ENCODE assay signal across 8 cellular contexts in genomic region chr1:215710340-215710971, GRCh38.
DNase-seq lines count a peak whose midpoint lies in the region; FAIRE-seq and TF ChIP-seq lines count a peak whose summit lies in the region.

No MANE protein-coding gene starts in this region.

- no peaks in the 10 kb centered on the region for H3K36me3 ChIP-seq in left ventricle myocardium inferior
- H3K36me3 ChIP-seq in fibroblast of lung (ENCODE audit: control insufficient read depth, insufficient read depth, low read length): no peaks in the 10 kb centered on the region
- H3K36me3 ChIP-seq in transverse colon: no peaks in the 10 kb centered on the region

- TF ChIP-seq POLR2A in transverse colon (IDR thresholded peaks at IDR 0.05): no peak

- no peak for TF ChIP-seq EP300 in transverse colon (IDR thresholded peaks at IDR 0.05; ENCODE audit: low read depth)

- no peaks in the 10 kb centered on the region for H3K9me3 ChIP-seq in left ventricle myocardium inferior (replicated peaks)
- no peaks in the 10 kb centered on the region for H3K9me3 ChIP-seq in fibroblast of lung (ENCODE audit: control insufficient read depth, insufficient read depth, low read depth, low read length)
- no peaks in the 10 kb centered on the region for H3K9me3 ChIP-seq in transverse colon

- peaks cover 8% of the 10 kb centered on the region for H3K27me3 ChIP-seq in left ventricle myocardium inferior (ENCODE audit: low read depth)
- H3K27me3 ChIP-seq in fibroblast of lung (ENCODE audit: control insufficient read depth, insufficient read depth, low read length): no peaks in the 10 kb centered on the region
- H3K27me3 ChIP-seq in transverse colon: no peaks in the 10 kb centered on the region

- no peak for FAIRE-seq in RCC 7860 (lab: Jason Lieb, UNC)

- H3K4me3 ChIP-seq in left ventricle myocardium inferior (no peak overlapping the region), LNCaP clone FGC (ENCODE audit: low read depth, low read length) (no peak overlapping the region), fibroblast of lung (replicated peaks in 1 of 4; ENCODE audit: control extremely low read depth in 1 of 4, insufficient read depth in 1 of 4, low read depth in 3 of 4, low read length in 4 of 4) (no peak overlapping the region), transverse colon (no peak overlapping the region)

- DNase-seq in left ventricle myocardium inferior: no peak
- DNase-seq in cardiac septum (ENCODE audit: low spot score): no peak
- DNase-seq in HCEC 1CT: peak; percentile 74
- no peak for DNase-seq in LNCaP clone FGC (ENCODE audit: low read depth)
- peak; percentile 34 for DNase-seq in RCC 7860 (ENCODE audit: low spot score)
- DNase-seq in fibroblast of lung (ENCODE audit: low read depth in 2 of 2): peak; percentile 41 to 76
- DNase-seq in transverse colon: no peak
- no peak for DNase-seq in effector CD8-positive, alpha-beta T cell (lab: John Stamatoyannopoulos, UW)

- H3K79me2 ChIP-seq in fibroblast of lung (ENCODE audit: control insufficient read depth, insufficient read depth, low read length): no peaks in the 10 kb centered on the region

- in situ Hi-C loops in transverse colon (cut with MboI; ENCODE audit: low pct_ligation_motif_present in 1 of 4, low pct_unique_long_range_greater_than_20kb in 1 of 4, low sequenced_read_pairs in 3 of 4): no loop called here

- no peak overlapping the region for H2AFZ ChIP-seq in fibroblast of lung (ENCODE audit: low read length)

- no peaks in the 10 kb centered on the region for H3K4me1 ChIP-seq in left ventricle myocardium inferior
- no peaks in the 10 kb centered on the region for H3K4me1 ChIP-seq in fibroblast of lung (ENCODE audit: control insufficient read depth, extremely low read depth, insufficient read depth, low read length)
- no peaks in the 10 kb centered on the region for H3K4me1 ChIP-seq in transverse colon

- no peak overlapping the region for H3K4me2 ChIP-seq in fibroblast of lung (ENCODE audit: extremely low read depth, insufficient read depth, low read length)

- H3K9ac ChIP-seq in fibroblast of lung (ENCODE audit: insufficient read depth, low read length): no peak overlapping the region

- H3K27ac ChIP-seq in left ventricle myocardium inferior (replicated peaks) (no peak overlapping the region), fibroblast of lung (ENCODE audit: insufficient read depth, low read length) (no peak overlapping the region), transverse colon (no peak overlapping the region)

- TF ChIP-seq CTCF in left ventricle myocardium inferior (IDR thresholded peaks at IDR 0.05; ENCODE audit: borderline replicate concordance): peak; percentile 54
- peak; percentile 76 for TF ChIP-seq CTCF in LNCaP clone FGC (IDR thresholded peaks at IDR 0.05; ENCODE audit: control insufficient read depth, extremely low read depth, insufficient read depth)
- peak; percentile 71 to 72 for TF ChIP-seq CTCF in fibroblast of lung (conservative IDR thresholded peaks at IDR 0.05 in 1 of 2, IDR thresholded peaks at IDR 0.05 in 1 of 2; ENCODE audit: low read depth in 1 of 2, low read length in 2 of 2)
- peak in 3 of 5 experiments; percentile 30 to 47 (median 31) for TF ChIP-seq CTCF in transverse colon (IDR thresholded peaks at IDR 0.05)

- no peaks in the 10 kb centered on the region for H4K20me1 ChIP-seq in fibroblast of lung (ENCODE audit: control insufficient read depth, extremely low read depth, insufficient read depth, low read length)

- intact Hi-C loops in left ventricle myocardium inferior (cut with micrococcal nuclease) (no loop called here), cardiac septum (cut with DNase I) (no loop called here), transverse colon (cut with DNase I; ENCODE audit: low total_unique reads) (no loop called here)

- whole genome bisulfite sequencing in transverse colon (ENCODE audit: low coverage in 1 of 2), 2 donors: 27 to 28% methylated on average over 7 of the region's 7 CpGs

Comparison
In these comparisons a context has a peak if more than half of its experiments do, and no peak if none do; other contexts are left out.
1. DNase-seq: peak in HCEC 1CT (single experiment), RCC 7860 (single experiment) and fibroblast of lung (2 of 2); none in left ventricle myocardium inferior (single experiment), cardiac septum (single experiment), LNCaP clone FGC (single experiment), transverse colon (single experiment) and effector CD8-positive, alpha-beta T cell (single experiment).
2. Peak in every context shown above with its lines, with median percentiles within 50 percentile points of each other: CTCF ChIP-seq.